ENCODE assay signal across 8 cellular contexts in genomic region chr18:79856119-79857080, GRCh38. TPM values are rescaled to one million over a fixed set of nuclear protein-coding genes. Genes with fewer than 3 reads are reported as not detected.
DNase-seq lines count a peak whose midpoint lies in the region; ATAC-seq, FAIRE-seq and TF ChIP-seq lines count a peak whose summit lies in the region.

No MANE protein-coding gene starts in this region.

- H3K27me3 ChIP-seq in H7 (ENCODE audit: control insufficient read depth, insufficient read depth, low read length) (no peaks in the 10 kb centered on the region), PC-3 (ENCODE audit: low read length) (peaks cover 10% of the 10 kb centered on the region), upper lobe of left lung (no peaks in the 10 kb centered on the region), small intestine (ENCODE audit: control insufficient read depth in 2 of 2, insufficient read depth in 2 of 2, low read length in 2 of 2) (no peaks in the 10 kb centered on the region)

- no peak overlapping the region for H3K4me3 ChIP-seq in H7 (ENCODE audit: insufficient read depth, low read depth, low read length)
- H3K4me3 ChIP-seq in PC-3 (ENCODE audit: low read length) = peak overlapping the region; percentile 51
- H3K4me3 ChIP-seq in fibroblast of villous mesenchyme (ENCODE audit: low read depth, low read length) = no peak overlapping the region
- peak overlapping the region in 1 of 4 donors; percentile 11 for H3K4me3 ChIP-seq in upper lobe of left lung
- H3K4me3 ChIP-seq in small intestine (ENCODE audit: low read depth in 1 of 2, low read length in 2 of 2) = no peak overlapping the region

- intact Hi-C loops in PC-3 (cut with micrococcal nuclease) = no loop called here

- H3K4me1 ChIP-seq in PC-3 (ENCODE audit: insufficient read depth, low read length) (peaks cover 8% of the 10 kb centered on the region; the same call in 1 of the 2 replicates), upper lobe of left lung (peaks cover 0 to 7% (median 3%) of the 10 kb centered on the region in 4 donors), small intestine (ENCODE audit: control insufficient read depth in 2 of 2, insufficient read depth in 1 of 2, low read depth in 1 of 2, low read length in 1 of 2) (no peaks in the 10 kb centered on the region)

- peak overlapping the region; percentile 61 for H2AFZ ChIP-seq in PC-3 (ENCODE audit: low read length)

- H3K79me2 ChIP-seq in PC-3 (ENCODE audit: low read length) = no peaks in the 10 kb centered on the region

- POLR2A ChIA-PET in GM10248 (lab: Yijun Ruan, JAX) (no interaction called here), PC-3 (lab: Charles Lee; ENCODE audit: unreplicated experiment) (no interaction called here)

- H3K9me2 ChIP-seq in PC-3 (replicated peaks; ENCODE audit: low read length) = no peaks in the 10 kb centered on the region

- H3K9ac ChIP-seq in PC-3 (ENCODE audit: low read length) = no peak overlapping the region

- no peak for FAIRE-seq in small intestine (lab: Jason Lieb, UNC)

- H3K27ac ChIP-seq in PC-3 (ENCODE audit: low read length) (no peak overlapping the region), upper lobe of left lung (no peak overlapping the region), small intestine (ENCODE audit: low read depth in 1 of 2, low read length in 1 of 2) (no peak overlapping the region)

- no TSS peak for BruUV-seq in PC-3 (replicated peaks; lab: Mats Ljungman, UMichigan)

- TF ChIP-seq CTCF in GM10248 (IDR thresholded peaks at IDR 0.05; ENCODE audit: control extremely low read depth, extremely low read depth, low read depth, missing control alignments) (no peak), PC-3 (conservative IDR thresholded peaks at IDR 0.05; ENCODE audit: low read depth, low read length) (no peak), fibroblast of villous mesenchyme (IDR thresholded peaks at IDR 0.05; ENCODE audit: insufficient read depth, low read depth, low read length) (no peak), upper lobe of left lung (IDR thresholded peaks at IDR 0.05) (no peak)

- H3K9me3 ChIP-seq in PC-3 (ENCODE audit: low read length) (peaks cover 3% of the 10 kb centered on the region; the same call in 1 of the 2 replicates), upper lobe of left lung (peaks cover 0 to under 1% (median 0%) of the 10 kb centered on the region in 4 donors), small intestine (ENCODE audit: control insufficient read depth, low read depth) (no peaks in the 10 kb centered on the region)

- ATAC-seq in PC-3 (peak; percentile 69), upper lobe of left lung (ENCODE audit: low FRiP score in 2 of 2) (peak in 1 of 2 donors; percentile 20)

- no peak for TF ChIP-seq POLR2A in upper lobe of left lung (IDR thresholded peaks at IDR 0.05)

- peak; percentile 60 for DNase-seq in GM10248 (ENCODE audit: extremely low spot score)
- DNase-seq in H7 = peak; percentile 89
- DNase-seq in PC-3 = peak; percentile 24
- peak; percentile 67 for DNase-seq in fibroblast of villous mesenchyme (ENCODE audit: low read depth)
- DNase-seq in upper lobe of left lung = peak; percentile 38 to 51
- no peak for DNase-seq in T-helper 9 cell
- DNase-seq in small intestine = no peak
- DNase-seq in kidney glomerular epithelial cell (lab: John Stamatoyannopoulos, UW) = no peak

- WGBS in upper lobe of left lung, 2 donors = 28 to 65% methylated on average over 9 to 26 of the region's 29 CpGs
- 37 to 59% (median 52%) methylated on average over 27 to 29 of the region's 29 CpGs for WGBS in small intestine, 3 donors

- TF ChIP-seq EP300 in upper lobe of left lung (IDR thresholded peaks at IDR 0.05) = no peak

- H3K4me2 ChIP-seq in PC-3 (ENCODE audit: low read length) = peak overlapping the region; percentile 83

- H3F3A ChIP-seq in PC-3 (ENCODE audit: low read length, unreplicated experiment) = no peaks in the 10 kb centered on the region

- no peaks in the 10 kb centered on the region for H3K36me3 ChIP-seq in H7 (replicated peaks; ENCODE audit: control insufficient read depth, insufficient read depth, low read length)
- no peaks in the 10 kb centered on the region for H3K36me3 ChIP-seq in PC-3 (ENCODE audit: low read depth, low read length)
- H3K36me3 ChIP-seq in upper lobe of left lung = no peaks in the 10 kb centered on the region
- H3K36me3 ChIP-seq in small intestine (ENCODE audit: control insufficient read depth in 2 of 2, insufficient read depth in 2 of 2, low read length in 2 of 2) = no peaks in the 10 kb centered on the region

- no peaks in the 10 kb centered on the region for H4K20me1 ChIP-seq in PC-3 (ENCODE audit: low read length)

- CTCF ChIA-PET in GM10248 (lab: Yijun Ruan, JAX) (interaction anchor here (1.3 kb wide), 1 partner anchor 36 kb away, joined by 3 read pairs; no protein-coding TSS in a partner anchor), PC-3 (lab: Charles Lee) (no interaction called here)

RNA-seq across cellular contexts. Expression of gene KCNG2, which starts 58.7 kb away (rescaled TPM):
- 0.14 and 0.18 TPM in 2 replicates for total RNA-seq in H7 (2014; rRNA removed; shearing (Covaris generic))
- total RNA-seq in PC-3 (2014; rRNA removed) = not detected in 2 replicates
- under 0.01 and 0.64 TPM in 2 replicates for total RNA-seq in fibroblast of villous mesenchyme
- 1 to 10 TPM in 1 of 6 donors, under 1 TPM in 3, not detected in 2; 0.49 to 1.1 (median 0.73) TPM for total RNA-seq in upper lobe of left lung
- polyA plus RNA-seq in small intestine = under 1 TPM in 1 of 3 donors, not detected in 2; 0.10 TPM

Comparison
In these comparisons a context has a peak if more than half of its experiments do, and no peak if none do; other contexts are left out.
1. DNase-seq: peak in GM10248 (single experiment), H7 (single experiment), PC-3 (single experiment), fibroblast of villous mesenchyme (single experiment) and upper lobe of left lung (2 of 2); none in T-helper 9 cell (single experiment), small intestine (single experiment) and kidney glomerular epithelial cell (single experiment).